Comparison of ENCODE assay signal across 1 cellular context in the genomic region with DNA sequence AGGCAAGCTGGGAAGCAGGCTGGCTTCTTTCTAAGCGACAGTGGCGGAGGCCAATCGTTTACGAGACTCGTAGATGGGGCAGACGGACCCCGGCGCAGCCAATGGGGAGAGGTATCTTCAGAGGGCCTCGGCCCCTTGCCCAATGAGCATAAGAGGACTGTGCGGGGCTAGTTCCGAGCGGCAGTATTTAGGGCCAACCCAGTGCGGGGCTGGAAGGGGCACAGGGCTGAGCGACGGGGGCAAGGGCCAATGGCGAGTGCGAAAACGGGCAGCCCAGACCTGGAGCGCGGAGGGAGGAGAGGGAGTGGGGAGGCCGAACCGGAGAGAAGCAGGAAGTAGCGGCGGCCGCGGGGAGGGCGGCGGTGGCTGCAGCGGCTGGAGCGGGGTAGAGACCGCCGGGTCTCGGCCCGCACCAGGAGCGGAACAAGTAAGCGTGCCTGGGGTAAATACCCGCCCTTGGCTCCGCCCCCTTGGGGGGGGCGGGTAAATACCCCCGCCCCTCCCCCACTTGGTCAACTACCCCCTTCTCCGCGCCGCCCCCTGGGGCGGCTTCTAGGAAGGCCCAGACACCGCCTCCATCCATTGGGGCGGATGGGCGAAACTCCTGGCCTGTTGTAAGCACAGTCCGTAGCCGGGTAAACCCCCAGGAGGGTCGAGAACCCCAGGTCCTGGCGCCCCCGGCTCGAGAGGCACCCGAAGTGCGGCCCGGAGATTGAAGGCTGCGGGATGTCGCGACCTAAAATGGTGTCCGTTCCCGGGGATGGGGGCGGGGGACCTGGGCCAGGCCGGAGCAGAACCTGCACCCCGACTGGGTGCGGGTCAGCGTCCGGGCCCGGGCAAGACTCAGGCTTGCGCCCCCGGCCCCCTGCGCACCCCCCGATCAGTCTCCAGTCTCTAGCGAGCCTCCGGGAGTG.
TF ChIP-seq lines count a peak whose summit lies in the region.

Gene ZNF687, plus strand, starts transcription at position 331 of the 914 bp plus-strand sequence. CDS start 3,993 bp downstream, outside the sequence.

TF ChIP-seq in K562, 482 proteins besides CTCF, POLR2A, EP300 and RAD21 (continued from another document and continues in another):
- TF ChIP-seq, protein P1, sequence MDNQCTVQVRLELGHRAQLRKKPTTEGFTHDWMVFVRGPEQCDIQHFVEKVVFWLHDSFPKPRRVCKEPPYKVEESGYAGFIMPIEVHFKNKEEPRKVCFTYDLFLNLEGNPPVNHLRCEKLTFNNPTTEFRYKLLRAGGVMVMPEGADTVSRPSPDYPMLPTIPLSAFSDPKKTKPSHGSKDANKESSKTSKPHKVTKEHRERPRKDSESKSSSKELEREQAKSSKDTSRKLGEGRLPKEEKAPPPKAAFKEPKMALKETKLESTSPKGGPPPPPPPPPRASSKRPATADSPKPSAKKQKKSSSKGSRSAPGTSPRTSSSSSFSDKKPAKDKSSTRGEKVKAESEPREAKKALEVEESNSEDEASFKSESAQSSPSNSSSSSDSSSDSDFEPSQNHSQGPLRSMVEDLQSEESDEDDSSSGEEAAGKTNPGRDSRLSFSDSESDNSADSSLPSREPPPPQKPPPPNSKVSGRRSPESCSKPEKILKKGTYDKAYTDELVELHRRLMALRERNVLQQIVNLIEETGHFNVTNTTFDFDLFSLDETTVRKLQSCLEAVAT (IDR thresholded peaks at IDR 0.05), result peak in 1 of 2 experiments; percentile 100; a peak in 2 of 4 replicates
- no peak for TF ChIP-seq NCOA6 (IDR thresholded peaks at IDR 0.05)
- TF ChIP-seq BHLHE40 (IDR thresholded peaks at IDR 0.05; ENCODE audit: low read length), result no peak
- TF ChIP-seq GTF2E2 (tag; IDR thresholded peaks at IDR 0.05), result no peak
- TF ChIP-seq, protein P2, sequence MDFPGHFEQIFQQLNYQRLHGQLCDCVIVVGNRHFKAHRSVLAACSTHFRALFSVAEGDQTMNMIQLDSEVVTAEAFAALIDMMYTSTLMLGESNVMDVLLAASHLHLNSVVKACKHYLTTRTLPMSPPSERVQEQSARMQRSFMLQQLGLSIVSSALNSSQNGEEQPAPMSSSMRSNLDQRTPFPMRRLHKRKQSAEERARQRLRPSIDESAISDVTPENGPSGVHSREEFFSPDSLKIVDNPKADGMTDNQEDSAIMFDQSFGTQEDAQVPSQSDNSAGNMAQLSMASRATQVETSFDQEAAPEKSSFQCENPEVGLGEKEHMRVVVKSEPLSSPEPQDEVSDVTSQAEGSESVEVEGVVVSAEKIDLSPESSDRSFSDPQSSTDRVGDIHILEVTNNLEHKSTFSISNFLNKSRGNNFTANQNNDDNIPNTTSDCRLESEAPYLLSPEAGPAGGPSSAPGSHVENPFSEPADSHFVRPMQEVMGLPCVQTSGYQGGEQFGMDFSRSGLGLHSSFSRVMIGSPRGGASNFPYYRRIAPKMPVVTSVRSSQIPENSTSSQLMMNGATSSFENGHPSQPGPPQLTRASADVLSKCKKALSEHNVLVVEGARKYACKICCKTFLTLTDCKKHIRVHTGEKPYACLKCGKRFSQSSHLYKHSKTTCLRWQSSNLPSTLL (IDR thresholded peaks at IDR 0.05), result no peak
- peak; percentile 88 for TF ChIP-seq ELF2 (CRISPR knock-in tag; IDR thresholded peaks at IDR 0.05)
- no peak for TF ChIP-seq CC2D1A (IDR thresholded peaks at IDR 0.05)
- TF ChIP-seq, protein P3, sequence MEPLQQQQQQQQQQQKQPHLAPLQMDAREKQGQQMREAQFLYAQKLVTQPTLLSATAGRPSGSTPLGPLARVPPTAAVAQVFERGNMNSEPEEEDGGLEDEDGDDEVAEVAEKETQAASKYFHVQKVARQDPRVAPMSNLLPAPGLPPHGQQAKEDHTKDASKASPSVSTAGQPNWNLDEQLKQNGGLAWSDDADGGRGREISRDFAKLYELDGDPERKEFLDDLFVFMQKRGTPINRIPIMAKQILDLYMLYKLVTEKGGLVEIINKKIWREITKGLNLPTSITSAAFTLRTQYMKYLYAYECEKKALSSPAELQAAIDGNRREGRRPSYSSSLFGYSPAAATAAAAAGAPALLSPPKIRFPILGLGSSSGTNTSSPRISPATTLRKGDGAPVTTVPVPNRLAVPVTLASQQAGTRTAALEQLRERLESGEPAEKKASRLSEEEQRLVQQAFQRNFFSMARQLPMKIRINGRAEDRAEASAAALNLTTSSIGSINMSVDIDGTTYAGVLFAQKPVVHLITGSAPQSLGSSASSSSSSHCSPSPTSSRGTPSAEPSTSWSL (CRISPR knock-in tag; IDR thresholded peaks at IDR 0.05; ENCODE audit: borderline replicate concordance), result no peak
- TF ChIP-seq ZNF24 (IDR thresholded peaks at IDR 0.05), result no peak
- no peak for TF ChIP-seq ZNF316 (IDR thresholded peaks at IDR 0.05)
- peak; percentile 95 for TF ChIP-seq RBM25 (IDR thresholded peaks at IDR 0.05; ENCODE audit: low read depth, low read length, severe bottlenecking)
- TF ChIP-seq IRF2 (CRISPR knock-in tag; IDR thresholded peaks at IDR 0.05), result no peak
- TF ChIP-seq ZNF232 (CRISPR knock-in tag; IDR thresholded peaks at IDR 0.05), result no peak
- TF ChIP-seq MBD2 (IDR thresholded peaks at IDR 0.05; ENCODE audit: borderline replicate concordance, low read depth), result peak; percentile 100
- TF ChIP-seq BCOR (IDR thresholded peaks at IDR 0.05), result no peak
- TF ChIP-seq ZNF282 (CRISPR knock-in tag; IDR thresholded peaks at IDR 0.05), result no peak
- TF ChIP-seq, protein P4, sequence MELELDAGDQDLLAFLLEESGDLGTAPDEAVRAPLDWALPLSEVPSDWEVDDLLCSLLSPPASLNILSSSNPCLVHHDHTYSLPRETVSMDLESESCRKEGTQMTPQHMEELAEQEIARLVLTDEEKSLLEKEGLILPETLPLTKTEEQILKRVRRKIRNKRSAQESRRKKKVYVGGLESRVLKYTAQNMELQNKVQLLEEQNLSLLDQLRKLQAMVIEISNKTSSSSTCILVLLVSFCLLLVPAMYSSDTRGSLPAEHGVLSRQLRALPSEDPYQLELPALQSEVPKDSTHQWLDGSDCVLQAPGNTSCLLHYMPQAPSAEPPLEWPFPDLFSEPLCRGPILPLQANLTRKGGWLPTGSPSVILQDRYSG (tag; conservative IDR thresholded peaks at IDR 0.05; ENCODE audit: low read depth), result no peak
- TF ChIP-seq SMAD3 (CRISPR knock-in tag; conservative IDR thresholded peaks at IDR 0.05), result no peak
- 0 out of 2 replicates have a peak, but pooled peaks have one; percentile 21 for TF ChIP-seq SRSF1 (IDR thresholded peaks at IDR 0.05; ENCODE audit: low read depth, low read length)
- no peak for TF ChIP-seq HSF4 (CRISPR knock-in tag; IDR thresholded peaks at IDR 0.05; ENCODE audit: borderline replicate concordance)
- no peak for TF ChIP-seq ZSCAN29 (IDR thresholded peaks at IDR 0.05)
- no peak for TF ChIP-seq ZNF507 (tag; conservative IDR thresholded peaks at IDR 0.05)
- peak; percentile 63 for TF ChIP-seq RNF2 (IDR thresholded peaks at IDR 0.05)
- TF ChIP-seq NFRKB (IDR thresholded peaks at IDR 0.05; ENCODE audit: low read depth), result 0 out of 2 replicates have a peak, but pooled peaks have one; percentile 60
- TF ChIP-seq ZNF121 (CRISPR knock-in tag; conservative IDR thresholded peaks at IDR 0.05), result no peak
- TF ChIP-seq, protein P5, sequence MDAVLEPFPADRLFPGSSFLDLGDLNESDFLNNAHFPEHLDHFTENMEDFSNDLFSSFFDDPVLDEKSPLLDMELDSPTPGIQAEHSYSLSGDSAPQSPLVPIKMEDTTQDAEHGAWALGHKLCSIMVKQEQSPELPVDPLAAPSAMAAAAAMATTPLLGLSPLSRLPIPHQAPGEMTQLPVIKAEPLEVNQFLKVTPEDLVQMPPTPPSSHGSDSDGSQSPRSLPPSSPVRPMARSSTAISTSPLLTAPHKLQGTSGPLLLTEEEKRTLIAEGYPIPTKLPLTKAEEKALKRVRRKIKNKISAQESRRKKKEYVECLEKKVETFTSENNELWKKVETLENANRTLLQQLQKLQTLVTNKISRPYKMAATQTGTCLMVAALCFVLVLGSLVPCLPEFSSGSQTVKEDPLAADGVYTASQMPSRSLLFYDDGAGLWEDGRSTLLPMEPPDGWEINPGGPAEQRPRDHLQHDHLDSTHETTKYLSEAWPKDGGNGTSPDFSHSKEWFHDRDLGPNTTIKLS (IDR thresholded peaks at IDR 0.05; ENCODE audit: borderline replicate concordance, low read depth), result no peak; the same call in 1 of the 2 replicates
- no peak for TF ChIP-seq NCOA1 (IDR thresholded peaks at IDR 0.05; ENCODE audit: low read depth)
- no peak for TF ChIP-seq ARID1B (IDR thresholded peaks at IDR 0.05)
- TF ChIP-seq FOXM1 (IDR thresholded peaks at IDR 0.05; ENCODE audit: low read depth), result no peak; the same call in 1 of the 2 replicates
- TF ChIP-seq FOXM1 (CRISPR knock-in tag; IDR thresholded peaks at IDR 0.05; ENCODE audit: low read depth), result 0 out of 2 replicates have a peak, but pooled peaks have one; percentile 4
- TF ChIP-seq MTA2 (IDR thresholded peaks at IDR 0.05; ENCODE audit: low read depth), result no peak
- TF ChIP-seq SRSF7 (optimal IDR thresholded peaks at IDR 0.05; ENCODE audit: low read depth, low read length), result no peak
- TF ChIP-seq E2F6 (IDR thresholded peaks at IDR 0.05; ENCODE audit: borderline replicate concordance in 1 of 2, extremely low read depth in 1 of 2, insufficient read depth in 1 of 2, insufficient read length in 1 of 2, low read depth in 1 of 2, low read length in 1 of 2, poor library complexity in 1 of 2, severe bottlenecking in 1 of 2), result peak in 1 of 2 experiments; percentile 24
- no peak for TF ChIP-seq ZBTB49 (CRISPR knock-in tag; IDR thresholded peaks at IDR 0.05; ENCODE audit: borderline replicate concordance)
- 0 out of 2 replicates have a peak, but pooled peaks have one; percentile 17 for TF ChIP-seq ZBED1 (IDR thresholded peaks at IDR 0.05)
- 0 out of 2 replicates have a peak, but pooled peaks have one; percentile 12 for TF ChIP-seq SMARCA4 (IDR thresholded peaks at IDR 0.05)
- no peak for TF ChIP-seq FUS (optimal IDR thresholded peaks at IDR 0.05; ENCODE audit: low read depth, low read length)
- TF ChIP-seq ARID2 (IDR thresholded peaks at IDR 0.05), result no peak
- TF ChIP-seq NUFIP1 (IDR thresholded peaks at IDR 0.05; ENCODE audit: partially characterized antibody), result no peak
- no peak for TF ChIP-seq KDM2B (CRISPR knock-in tag; IDR thresholded peaks at IDR 0.05)
- 0 out of 2 replicates have a peak, but pooled peaks have one; percentile 19 for TF ChIP-seq KLF13 (tag; IDR thresholded peaks at IDR 0.05; ENCODE audit: borderline replicate concordance, low read depth)
- TF ChIP-seq XRCC5 (IDR thresholded peaks at IDR 0.05; ENCODE audit: low read depth, low read length), result no peak; the same call in 1 of the 2 replicates
- no peak for TF ChIP-seq TAF15 (IDR thresholded peaks at IDR 0.05; ENCODE audit: low read depth, low read length)
- TF ChIP-seq ETV1 (tag; conservative IDR thresholded peaks at IDR 0.05; ENCODE audit: low read depth), result peak; percentile 21
- TF ChIP-seq ZNF583 (CRISPR knock-in tag; IDR thresholded peaks at IDR 0.05), result no peak
- no peak for TF ChIP-seq EP400 (IDR thresholded peaks at IDR 0.05)
- no peak for TF ChIP-seq ZNF140 (CRISPR knock-in tag; IDR thresholded peaks at IDR 0.05)
- TF ChIP-seq TCFL5 (CRISPR knock-in tag; conservative IDR thresholded peaks at IDR 0.05), result no peak
- no peak for TF ChIP-seq MCM2 (IDR thresholded peaks at IDR 0.05; ENCODE audit: low read depth)
- TF ChIP-seq ZNF41 (CRISPR knock-in tag; conservative IDR thresholded peaks at IDR 0.05), result 0 out of 2 replicates have a peak, but pooled peaks have one; percentile 9
- no peak for TF ChIP-seq TEAD4 (IDR thresholded peaks at IDR 0.05; ENCODE audit: low read length)
- no peak for TF ChIP-seq TEAD4 (CRISPR knock-in tag; IDR thresholded peaks at IDR 0.05; ENCODE audit: borderline replicate concordance)
- TF ChIP-seq, protein P6, sequence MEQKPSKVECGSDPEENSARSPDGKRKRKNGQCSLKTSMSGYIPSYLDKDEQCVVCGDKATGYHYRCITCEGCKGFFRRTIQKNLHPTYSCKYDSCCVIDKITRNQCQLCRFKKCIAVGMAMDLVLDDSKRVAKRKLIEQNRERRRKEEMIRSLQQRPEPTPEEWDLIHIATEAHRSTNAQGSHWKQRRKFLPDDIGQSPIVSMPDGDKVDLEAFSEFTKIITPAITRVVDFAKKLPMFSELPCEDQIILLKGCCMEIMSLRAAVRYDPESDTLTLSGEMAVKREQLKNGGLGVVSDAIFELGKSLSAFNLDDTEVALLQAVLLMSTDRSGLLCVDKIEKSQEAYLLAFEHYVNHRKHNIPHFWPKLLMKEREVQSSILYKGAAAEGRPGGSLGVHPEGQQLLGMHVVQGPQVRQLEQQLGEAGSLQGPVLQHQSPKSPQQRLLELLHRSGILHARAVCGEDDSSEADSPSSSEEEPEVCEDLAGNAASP (IDR thresholded peaks at IDR 0.05), result no peak
- 0 out of 2 replicates have a peak, but pooled peaks have one; percentile 14 for TF ChIP-seq HCFC1 (IDR thresholded peaks at IDR 0.05; ENCODE audit: low read depth, low read length)
- 0 out of 2 replicates have a peak, but pooled peaks have one; percentile 12 for TF ChIP-seq NR4A1 (CRISPR knock-in tag; IDR thresholded peaks at IDR 0.05)
- no peak for TF ChIP-seq NR4A1 (tag; IDR thresholded peaks at IDR 0.05)
- TF ChIP-seq MNT (conservative IDR thresholded peaks at IDR 0.05), result peak; percentile 48 to 62
